In genomic region chr10:66349076-66349475, GRCh38 we compare ENCODE assay signal across 1 cellular context.
TF ChIP-seq lines count a peak whose summit lies in the region.

No MANE protein-coding gene starts in this region.

TF ChIP-seq in WTC11, 78 proteins besides CTCF, POLR2A, EP300 and RAD21 (continued from another document):
- TF ChIP-seq, protein P1, sequence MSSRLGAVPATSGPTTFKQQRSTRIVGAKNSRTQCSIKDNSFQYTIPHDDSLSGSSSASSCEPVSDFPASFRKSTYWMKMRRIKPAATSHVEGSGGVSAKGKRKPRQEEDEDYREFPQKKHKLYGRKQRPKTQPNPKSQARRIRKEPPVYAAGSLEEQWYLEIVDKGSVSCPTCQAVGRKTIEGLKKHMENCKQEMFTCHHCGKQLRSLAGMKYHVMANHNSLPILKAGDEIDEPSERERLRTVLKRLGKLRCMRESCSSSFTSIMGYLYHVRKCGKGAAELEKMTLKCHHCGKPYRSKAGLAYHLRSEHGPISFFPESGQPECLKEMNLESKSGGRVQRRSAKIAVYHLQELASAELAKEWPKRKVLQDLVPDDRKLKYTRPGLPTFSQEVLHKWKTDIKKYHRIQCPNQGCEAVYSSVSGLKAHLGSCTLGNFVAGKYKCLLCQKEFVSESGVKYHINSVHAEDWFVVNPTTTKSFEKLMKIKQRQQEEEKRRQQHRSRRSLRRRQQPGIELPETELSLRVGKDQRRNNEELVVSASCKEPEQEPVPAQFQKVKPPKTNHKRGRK (CRISPR knock-in tag; IDR thresholded peaks at IDR 0.05; ENCODE audit: borderline replicate concordance), result no peak
